Comparison of ENCODE assay signal across 27 cellular contexts in the genomic region with DNA sequence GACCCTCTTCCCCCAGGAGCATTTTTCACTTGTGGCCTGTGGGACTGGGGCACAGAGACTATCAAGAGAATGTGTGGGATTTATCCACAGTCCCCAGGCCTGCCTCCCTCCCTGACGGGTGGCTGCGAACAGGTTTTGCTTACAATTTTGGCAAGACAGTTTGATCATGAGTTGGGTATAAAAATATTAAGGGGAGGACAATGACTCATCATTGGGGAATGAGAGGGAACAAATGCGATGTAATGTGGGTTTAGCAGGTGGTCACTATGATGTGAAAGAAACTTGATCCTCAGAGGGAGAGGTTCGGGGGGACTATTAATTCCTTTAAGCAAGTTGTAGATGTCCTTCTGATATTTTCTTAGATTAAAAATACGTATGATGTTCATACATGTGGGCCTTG. TPM values are rescaled to one million over a fixed set of nuclear protein-coding genes. Genes with fewer than 3 reads are reported as not detected.
"Had no signal": no experiment of that assay in that cellular context is flagged by ENCODE, and none has a peak within 500 bp of the region (broad histone marks: within the 10 kb centered on the region; RNA-seq: fewer than 3 reads in every experiment).

No MANE protein-coding gene starts in this region.

- ATAC-seq: esophagus mucosa; naive thymus-derived CD8-positive, alpha-beta T cell; pancreas; T-cell; upper lobe of right lung had no signal

- DNase-seq: activated CD4-positive, alpha-beta memory T cell treated with anti-CD3 and anti-CD28 coated beads for 36 hours; activated CD4-positive, alpha-beta T cell treated with anti-CD3 and anti-CD28 coated beads, Interleukin-2, amount 10 ng/mL, durations not matched to agents 24 days and 14 days; activated CD4-positive, CD25-positive, alpha-beta regulatory T cell treated with anti-CD3 and anti-CD28 coated beads, Interleukin-2, amount 50 U/mL, for 72 hours; activated CD8-positive, alpha-beta memory T cell treated with anti-CD3 and anti-CD28 coated beads, Interleukin-2, amount 50 U/mL, for 4 hours; activated gamma-delta T cell; activated naive CD4-positive, alpha-beta T cell treated with anti-CD3 and anti-CD28 coated beads, Interleukin-2, amount 10 ng/mL, durations not matched to agents 7 days and 5 days; activated naive CD8-positive, alpha-beta T cell treated with anti-CD3 and anti-CD28 coated beads, Interleukin-2, amount 10 ng/mL, durations not matched to agents 7 days and 5 days; activated T-cell treated with anti-CD3 and anti-CD28 coated beads, Interleukin-2, amount 50 U/mL, for 1 hour; brain microvascular endothelial cell; cortex of kidney; glutamatergic neuron; kidney; naive thymus-derived CD8-positive, alpha-beta T cell; nucleus accumbens; pancreas; stimulated activated CD4-positive, alpha-beta T cell treated with anti-CD3 and anti-CD28 coated beads, Interleukin-15, amount 100 ng/mL, for 24 hours; stimulated activated naive CD4-positive, alpha-beta T cell; T-cell; tibial artery; upper lobe of right lung had no signal

- H3K4me3 ChIP-seq: ascending aorta, hepatocyte, pancreas, prostate gland, right atrium auricular region, suprapubic skin, tibial artery, upper lobe of right lung had no signal

RNA-seq across cellular contexts. Expression of gene EMX2, which starts 52.2 kb away (rescaled TPM):
- total RNA-seq: activated CD4-positive, alpha-beta memory T cell treated with anti-CD3 and anti-CD28 coated beads for 36 hours; activated CD4-positive, alpha-beta T cell treated with anti-CD3 and anti-CD28 coated beads, Interleukin-2, amount 10 ng/mL, durations not matched to agents 24 days and 14 days; activated CD8-positive, alpha-beta memory T cell treated with anti-CD3 and anti-CD28 coated beads for 36 hours; activated naive CD8-positive, alpha-beta T cell treated with anti-CD3 and anti-CD28 coated beads, Interleukin-2, amount 10 ng/mL, durations not matched to agents 7 days and 5 days; ascending aorta; esophagus mucosa; hepatocyte; naive thymus-derived CD8-positive, alpha-beta T cell; T-cell; upper lobe of right lung had no signal
- polyA plus RNA-seq: hepatocyte; naive thymus-derived CD8-positive, alpha-beta T cell had no signal
